Comparison of ENCODE assay signal across 16 cellular contexts in the genomic region with DNA sequence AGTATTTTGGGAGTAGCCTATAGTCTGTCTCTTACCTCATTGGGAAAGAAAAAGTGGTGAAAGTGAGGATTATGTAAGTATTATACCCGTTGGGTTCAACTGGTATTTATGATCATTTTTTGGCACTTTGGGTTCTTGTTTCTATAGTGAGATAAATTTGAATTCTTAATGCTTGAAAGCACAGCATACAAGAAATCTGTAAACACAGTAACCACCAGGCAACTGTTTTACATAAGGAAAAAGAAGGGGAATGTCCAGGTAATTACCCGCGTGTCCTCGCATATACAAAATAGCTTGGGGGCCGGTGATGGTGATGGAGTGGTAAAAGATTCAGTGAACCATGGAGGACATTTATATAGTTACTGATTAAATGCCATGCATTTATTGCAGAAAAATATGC.
A peak's percentile ranks its signal among the peaks of the same experiment; 100 is the strongest.
DNase-seq lines count a peak whose midpoint lies in the region; ATAC-seq lines count a peak whose summit lies in the region.
"Had no signal": no experiment of that assay in that cellular context is flagged by ENCODE, and none has a peak within 500 bp of the region (broad histone marks: within the 10 kb centered on the region; RNA-seq: fewer than 3 reads in every experiment).

No MANE protein-coding gene starts in this region.

- H3K4me3 Mint-ChIP-seq in stimulated activated memory B cell treated with anti-CD40 and anti-IgM and Interleukin-4, amounts not matched to agents 10 μg/mL and 1 μg/mL and 100 μg/mL, for 72 hours, result peak overlapping the region; percentile 46
- H3K4me3 Mint-ChIP-seq: dendritic cell treated with granulocyte-macrophage colony-stimulating factor and Interleukin-4, amounts not matched to agents 40 ng/mL and 50 ng/mL, for 4 days had no signal

- H3K36me3 Mint-ChIP-seq in stimulated activated memory B cell treated with anti-CD40 and anti-IgM and Interleukin-4, amounts not matched to agents 10 μg/mL and 1 μg/mL and 100 μg/mL, for 72 hours, result peaks cover 47% of the 10 kb centered on the region

- peak overlapping the region; percentile 87 for H3K27ac Mint-ChIP-seq in stimulated activated memory B cell treated with anti-CD40 and anti-IgM and Interleukin-4, amounts not matched to agents 10 μg/mL and 1 μg/mL and 100 μg/mL, for 72 hours
- H3K27ac Mint-ChIP-seq: dendritic cell treated with granulocyte-macrophage colony-stimulating factor and Interleukin-4, amounts not matched to agents 40 ng/mL and 50 ng/mL, for 4 days had no signal

- peaks cover 7% of the 10 kb centered on the region for H3K9me3 Mint-ChIP-seq in stimulated activated memory B cell treated with anti-CD40 and anti-IgM and Interleukin-4, amounts not matched to agents 10 μg/mL and 1 μg/mL and 100 μg/mL, for 72 hours

- no peak for DNase-seq in stimulated activated naive CD4-positive, alpha-beta T cell treated with Interleukin-2 at 50 U/mL for 16 hours (lab: John Stamatoyannopoulos, UW)
- DNase-seq in NCI-H345 treated with DMSO at 0.1 percent for 48 hours (lab: John Stamatoyannopoulos, UW; ENCODE audit: unreplicated experiment), result no peak
- DNase-seq in activated CD4-positive, alpha-beta T cell treated with anti-CD3 and anti-CD28 coated beads for 48 hours, result no peak
- DNase-seq: amygdala; mesendoderm; NCI-H1930; ovary; SIG-M5; stimulated activated CD4-positive, alpha-beta T cell treated with anti-CD3 and anti-CD28 coated beads, Interleukin-12 subunit alpha, Interleukin-12 subunit beta, amount 100 ng/mL, for 4 hours; tibial artery; WERI-Rb-1 had no signal

- ATAC-seq in GM19025 (IDR thresholded peaks at IDR 0.05; ENCODE audit: low read depth, unreplicated experiment) (peak; percentile 46), HG02610 (IDR thresholded peaks at IDR 0.05; ENCODE audit: unreplicated experiment) (peak; percentile 48), HG03460 (IDR thresholded peaks at IDR 0.05; ENCODE audit: unreplicated experiment) (peak; percentile 33)
- ATAC-seq in stimulated activated memory B cell treated with anti-CD40 and anti-IgM and Interleukin-4, amounts not matched to agents 10 μg/mL and 1 μg/mL and 100 μg/mL, for 72 hours, result peak; percentile 80

- H3K4me1 Mint-ChIP-seq in stimulated activated memory B cell treated with anti-CD40 and anti-IgM and Interleukin-4, amounts not matched to agents 10 μg/mL and 1 μg/mL and 100 μg/mL, for 72 hours, result peaks cover 67% of the 10 kb centered on the region

- H3K27me3 Mint-ChIP-seq in stimulated activated memory B cell treated with anti-CD40 and anti-IgM and Interleukin-4, amounts not matched to agents 10 μg/mL and 1 μg/mL and 100 μg/mL, for 72 hours, result no peaks in the 10 kb centered on the region
- H3K27me3 Mint-ChIP-seq: dendritic cell treated with granulocyte-macrophage colony-stimulating factor and Interleukin-4, amounts not matched to agents 40 ng/mL and 50 ng/mL, for 4 days had no signal
